Comparison of ENCODE assay signal across 24 cellular contexts in genomic region chr4:117096462-117096861, GRCh38. TPM values are rescaled to one million over a fixed set of nuclear protein-coding genes. Genes with fewer than 3 reads are reported as not detected.
"Had no signal": no experiment of that assay in that cellular context is flagged by ENCODE, and none has a peak within 500 bp of the region (broad histone marks: within the 10 kb centered on the region; RNA-seq: fewer than 3 reads in every experiment).

No MANE protein-coding gene starts in this region.

- H3K36me3 ChIP-seq: left lung, pancreas, prostate gland, spleen, suprapubic skin, tibial nerve, uterus had no signal

- H3K4me3 ChIP-seq: left lung, lung, pancreas, prostate gland, skin epidermis, spleen, suprapubic skin, tibial nerve, uterus had no signal

- H3K27ac ChIP-seq: left lung, pancreas, prostate gland, skin epidermis, spleen, suprapubic skin, tibial nerve, uterus had no signal

- H3K27me3 ChIP-seq: left lung, pancreas, spleen, suprapubic skin, tibial nerve had no signal

- H3K4me1 ChIP-seq: left lung, pancreas, prostate gland, spleen, suprapubic skin, tibial nerve, uterus had no signal

- ATAC-seq: left cardiac atrium; left lung; natural killer cell; pancreas; right cardiac atrium; sciatic nerve; stimulated activated effector memory CD8-positive, alpha-beta T cell treated with anti-CD3 and anti-CD28 coated beads, Interleukin-12 subunit alpha, Interleukin-12 subunit beta, amount 100 ng/mL, for 72 hours had no signal

- H3K9me3 ChIP-seq: left lung, pancreas, prostate gland, spleen, suprapubic skin, tibial nerve, uterus had no signal

- DNase-seq: hippocampal formation; kidney glomerular epithelial cell; left cardiac atrium; left lung; mesendoderm; naive B cell; natural killer cell; nephron progenitor cell; pancreas; posterior cingulate gyrus; retina; right cardiac atrium; spleen; stimulated activated CD4-positive, alpha-beta T cell treated with anti-CD3 and anti-CD28 coated beads, Interleukin-4, amount 100 ng/mL, for 24 hours; stimulated activated naive CD4-positive, alpha-beta T cell; uterus had no signal

RNA-seq across cellular contexts. Expression of gene TRAM1L1, which starts 11.1 kb away (rescaled TPM):
- total RNA-seq: mononuclear cell, natural killer cell had no signal
